Comparison of ENCODE assay signal across 27 cellular contexts in genomic region chr6:3725145-3726015, GRCh38. TPM values are rescaled to one million over a fixed set of nuclear protein-coding genes. Genes with fewer than 3 reads are reported as not detected.
DNase-seq lines count a peak whose midpoint lies in the region; ATAC-seq, FAIRE-seq and TF ChIP-seq lines count a peak whose summit lies in the region.
"Had no signal": no experiment of that assay in that cellular context is flagged by ENCODE, and none has a peak within 500 bp of the region (broad histone marks: within the 10 kb centered on the region; RNA-seq: fewer than 3 reads in every experiment).

No MANE protein-coding gene starts in this region.

- no peak overlapping the region; the same call in 1 of the 2 replicates for H3K14ac ChIP-seq in H9 (ENCODE audit: insufficient read depth, low read length)

- H3K9me3 ChIP-seq in heart right ventricle (no peaks in the 10 kb centered on the region), H9 (ENCODE audit: control insufficient read depth, low read depth, low read length) (no peaks in the 10 kb centered on the region)
- H3K9me3 ChIP-seq: neutrophil, transverse colon had no signal

- CTCF ChIA-PET in activated CD8-positive, alpha-beta memory T cell treated with anti-CD3 and anti-CD28 coated beads, Interleukin-2, amount 10 ng/mL, durations not matched to agents 7 days and 5 days (lab: Charles Lee), result no interaction called here

- H3K18ac ChIP-seq in H9 (ENCODE audit: insufficient read length, low read depth, low read length), result no peak overlapping the region

- H2AK5ac ChIP-seq in H9 (ENCODE audit: insufficient read length, low read length), result no peak overlapping the region

- no peak overlapping the region for H3K4me3 ChIP-seq in heart right ventricle
- H3K4me3 ChIP-seq: cardiac muscle cell, transverse colon had no signal

- no peak overlapping the region for H3K4me2 ChIP-seq in H9 (ENCODE audit: insufficient read depth, insufficient read length, low read length)

- no peak overlapping the region for H3K56ac ChIP-seq in H9 (ENCODE audit: insufficient read length, low read depth, low read length)

- H2BK120ac ChIP-seq in H9 (ENCODE audit: low read depth, low read length, poor library complexity, severe bottlenecking), result no peak overlapping the region

- peaks cover 10 to 62% (median 47%) of the 10 kb centered on the region in 9 donors for H3K4me1 ChIP-seq in heart right ventricle
- peaks cover 6% of the 10 kb centered on the region; the same call in 1 of the 2 replicates for H3K4me1 ChIP-seq in H9 (ENCODE audit: insufficient read depth, low read length)

- H3K27me3 ChIP-seq in heart right ventricle (no peaks in the 10 kb centered on the region), H9 (ENCODE audit: insufficient read depth, low read length) (no peaks in the 10 kb centered on the region)
- H3K27me3 ChIP-seq: cardiac muscle cell, neutrophil, transverse colon had no signal

- no peaks in the 10 kb centered on the region; a peak in 3 of 7 replicates for H3K36me3 Mint-ChIP-seq in H9 (ENCODE audit: insufficient read depth in 1 of 3, low read depth in 3 of 3)
- H3K36me3 Mint-ChIP-seq in activated CD8-positive, alpha-beta memory T cell treated with anti-CD3 and anti-CD28 coated beads, Interleukin-2, amount 10 ng/mL, durations not matched to agents 7 days and 5 days, result no peaks in the 10 kb centered on the region

- peaks cover 0 to 86% (median 40%) of the 10 kb centered on the region in 9 donors for H3K36me3 ChIP-seq in heart right ventricle
- H3K36me3 ChIP-seq: cardiac muscle cell, transverse colon had no signal

- intact Hi-C loops in Right ventricle myocardium inferior (cut with DNase I), result loop anchor here (10.0 kb wide), 1 partner anchor 311 kb away; no protein-coding TSS in a partner anchor
- intact Hi-C loops in cardiac septum (cut with DNase I), result no loop called here
- intact Hi-C loops in heart right ventricle (cut with DNase I), result loop anchor here in 1 of 10 donors (5.0 kb wide), 1 partner anchor 313 kb away; no protein-coding TSS in a partner anchor
- intact Hi-C loops in sciatic nerve (cut with DNase I), result no loop called here

- H2BK20ac ChIP-seq in H9 (ENCODE audit: low read depth, low read length, poor library complexity, severe bottlenecking), result no peak overlapping the region

- TF ChIP-seq POLR2A in H54 (IDR thresholded peaks at IDR 0.05; ENCODE audit: low read depth, low read length), result no peak

- H3T11ph ChIP-seq in H9 (ENCODE audit: low read length), result no peak overlapping the region

- FAIRE-seq in H54 (lab: Jason Lieb, UNC), result no peak
- FAIRE-seq: RCC 7860 had no signal

- H3K79me1 ChIP-seq in H9 (ENCODE audit: insufficient read depth, low read depth, low read length, poor library complexity, severe bottlenecking), result no peaks in the 10 kb centered on the region

- H3K4me1 Mint-ChIP-seq in H9, result peaks cover 21 to 22% of the 10 kb centered on the region in 2 experiments
- H3K4me1 Mint-ChIP-seq in activated CD8-positive, alpha-beta memory T cell treated with anti-CD3 and anti-CD28 coated beads, Interleukin-2, amount 10 ng/mL, durations not matched to agents 7 days and 5 days, result no peaks in the 10 kb centered on the region
- H3K4me1 Mint-ChIP-seq: activated naive CD8-positive, alpha-beta T cell treated with anti-CD3 and anti-CD28 coated beads, Interleukin-2, amount 50 U/mL, for 24 hours had no signal

- ATAC-seq in Right ventricle myocardium inferior (peak; percentile 20), heart right ventricle (peak in 3 of 8 donors; percentile 2 to 37 (median 8)), sciatic nerve (peak; percentile 14)
- no peak for ATAC-seq in activated CD8-positive, alpha-beta memory T cell treated with anti-CD3 and anti-CD28 coated beads, Interleukin-2, amount 10 ng/mL, durations not matched to agents 7 days and 5 days

- H3K4me3 Mint-ChIP-seq in H9, result no peak overlapping the region
- H3K4me3 Mint-ChIP-seq in activated CD8-positive, alpha-beta memory T cell treated with anti-CD3 and anti-CD28 coated beads, Interleukin-2, amount 10 ng/mL, durations not matched to agents 7 days and 5 days, result no peak overlapping the region
- H3K4me3 Mint-ChIP-seq: activated naive CD8-positive, alpha-beta T cell treated with anti-CD3 and anti-CD28 coated beads, Interleukin-2, amount 50 U/mL, for 24 hours; T-helper 1 cell treated with Interleukin-12 subunit alpha and Interleukin-12 subunit beta and Interleukin-4 antibody, amounts not matched to agents 30 μg/mL and 1 μg/mL, for 36 hours had no signal

- DNase-seq in Right ventricle myocardium inferior (ENCODE audit: missing footprints) (no peak), cardiac septum (ENCODE audit: low spot score) (no peak), heart right ventricle (no peak), sciatic nerve (ENCODE audit: low spot score) (no peak), H54 (ENCODE audit: insufficient read length, low spot score) (no peak), H9 (no peak), amygdala (lab: John Stamatoyannopoulos, UW) (no peak)
- DNase-seq in activated CD8-positive, alpha-beta memory T cell treated with anti-CD3 and anti-CD28 coated beads, Interleukin-2, amount 10 ng/mL, durations not matched to agents 7 days and 5 days, result no peak
- DNase-seq: 8988T; activated CD4-positive, alpha-beta T cell treated with anti-CD3 and anti-CD28 coated beads for 1 hour; activated gamma-delta T cell treated with Interleukin-2 at 50 U/mL for 16 hours; activated naive CD8-positive, alpha-beta T cell treated with anti-CD3 and anti-CD28 coated beads, Interleukin-2, amount 50 U/mL, for 24 hours; activated T-cell treated with anti-CD3 and anti-CD28 coated beads, Interleukin-2, amount 50 U/mL, for 1 hour; DMS79; glutamatergic neuron; Kasumi-1; kidney glomerular epithelial cell; mammary epithelial cell; NCI-H187; NCI-H2171 treated with DMSO at 0.1 percent for 48 hours; NCI-H524 treated with DMSO at 0.1 percent for 48 hours; stimulated activated naive CD4-positive, alpha-beta T cell treated with Interleukin-2 at 50 U/mL for 16 hours; transverse colon had no signal

- H2BK15ac ChIP-seq in H9 (ENCODE audit: low read depth, low read length), result no peak overlapping the region

- H2AFZ ChIP-seq in H9 (ENCODE audit: low read length), result no peak overlapping the region

- peak overlapping the region in 1 of 3 experiments; percentile 34; a peak in 1 of 7 replicates for H3K27ac Mint-ChIP-seq in H9
- no peak overlapping the region for H3K27ac Mint-ChIP-seq in activated CD8-positive, alpha-beta memory T cell treated with anti-CD3 and anti-CD28 coated beads, Interleukin-2, amount 10 ng/mL, durations not matched to agents 7 days and 5 days
- H3K27ac Mint-ChIP-seq: activated naive CD8-positive, alpha-beta T cell treated with anti-CD3 and anti-CD28 coated beads, Interleukin-2, amount 50 U/mL, for 24 hours; T-helper 1 cell treated with Interleukin-12 subunit alpha and Interleukin-12 subunit beta and Interleukin-4 antibody, amounts not matched to agents 30 μg/mL and 1 μg/mL, for 36 hours had no signal

- no peaks in the 10 kb centered on the region for H3K79me2 ChIP-seq in H9 (ENCODE audit: insufficient read depth, low read length)

- 0 out of 2 replicates have a peak, but pooled peaks cover 2% of the 10 kb centered on the region for H3K27me3 Mint-ChIP-seq in H9 (ENCODE audit: low read depth)
- H3K27me3 Mint-ChIP-seq in activated CD8-positive, alpha-beta memory T cell treated with anti-CD3 and anti-CD28 coated beads, Interleukin-2, amount 10 ng/mL, durations not matched to agents 7 days and 5 days, result peaks cover 5% of the 10 kb centered on the region
- H3K27me3 Mint-ChIP-seq: activated naive CD8-positive, alpha-beta T cell treated with anti-CD3 and anti-CD28 coated beads, Interleukin-2, amount 50 U/mL, for 24 hours had no signal

- no peak overlapping the region for H3K23ac ChIP-seq in H9 (ENCODE audit: insufficient read length, low read depth, low read length)

- H2BK5ac ChIP-seq in H9 (ENCODE audit: insufficient read length, low read length), result no peak overlapping the region

- H4K91ac ChIP-seq in H9 (ENCODE audit: insufficient read length, low read depth, low read length), result no peak overlapping the region

- H3K4ac ChIP-seq in H9 (ENCODE audit: low read depth, low read length), result no peak overlapping the region

- no peaks in the 10 kb centered on the region for H4K20me1 ChIP-seq in H9 (ENCODE audit: control insufficient read depth, insufficient read depth, insufficient read length)

- H4K5ac ChIP-seq in H9 (ENCODE audit: insufficient read length, low read depth, low read length), result no peak overlapping the region

- no peak for TF ChIP-seq CTCF in heart right ventricle (IDR thresholded peaks at IDR 0.05)
- no peak for TF ChIP-seq CTCF in H9 (conservative IDR thresholded peaks at IDR 0.05)

- H3K27ac ChIP-seq in heart right ventricle (peak overlapping the region in 6 of 10 donors; percentile 13 to 73 (median 45)), H9 (ENCODE audit: insufficient read length, low read depth, low read length) (no peak overlapping the region)
- H3K27ac ChIP-seq: cardiac muscle cell, neutrophil, transverse colon had no signal

- no peaks in the 10 kb centered on the region for H3K23me2 ChIP-seq in H9 (ENCODE audit: insufficient read length, low read depth, low read length, poor library complexity, severe bottlenecking)

- WGBS in heart right ventricle, 2 donors, result 88 to 90% methylated on average over 31 of the region's 31 CpGs
- WGBS in H9 (ENCODE audit: extremely low coverage, insufficient read length, low lambda C conversion rate), result no CpG with 5 or more reads among the region's 31 CpGs

- H4K8ac ChIP-seq in H9 (replicated peaks; ENCODE audit: insufficient read length, low read depth, low read length), result no peak overlapping the region

- H2BK12ac ChIP-seq in H9 (ENCODE audit: insufficient read length, low read depth, low read length), result no peak overlapping the region

- H3K9ac ChIP-seq in H9 (ENCODE audit: extremely low read depth, insufficient read length, low read length), result no peak overlapping the region

- 0 out of 5 replicates have a peak, but pooled peaks cover 0 to under 1% of the 10 kb centered on the region in 2 experiments for H3K9me3 Mint-ChIP-seq in H9
- H3K9me3 Mint-ChIP-seq in activated CD8-positive, alpha-beta memory T cell treated with anti-CD3 and anti-CD28 coated beads, Interleukin-2, amount 10 ng/mL, durations not matched to agents 7 days and 5 days (ENCODE audit: low read depth), result no peaks in the 10 kb centered on the region
- H3K9me3 Mint-ChIP-seq: activated naive CD8-positive, alpha-beta T cell treated with anti-CD3 and anti-CD28 coated beads, Interleukin-2, amount 50 U/mL, for 24 hours; T-helper 1 cell treated with Interleukin-12 subunit alpha and Interleukin-12 subunit beta and Interleukin-4 antibody, amounts not matched to agents 30 μg/mL and 1 μg/mL, for 36 hours had no signal

RNA-seq across cellular contexts. Expression of gene PXDC1, which starts 26.1 kb away (rescaled TPM):
- total RNA-seq in Right ventricle myocardium inferior (29.7 TPM), cardiac septum (31.7 TPM), heart right ventricle (10 to 100 TPM; 11.3 to 39.5 (median 21.7) TPM), sciatic nerve (48.3 TPM), H9 (2021) (3.0 and 3.1 TPM in 2 replicates)
- 10 to 100 TPM; 17.5 to 69.9 TPM for polyA plus RNA-seq in heart right ventricle
- under 1 TPM in 1 of 2 experiments, not detected in 1; 0.47 TPM for total RNA-seq in activated CD8-positive, alpha-beta memory T cell treated with anti-CD3 and anti-CD28 coated beads, Interleukin-2, amount 10 ng/mL, durations not matched to agents 7 days and 5 days
